In genomic region chr3:20583648-20584047, GRCh38 we compare ENCODE assay signal across 26 cellular contexts.
"Had no signal": no experiment of that assay in that cellular context is flagged by ENCODE, and none has a peak within 500 bp of the region (broad histone marks: within the 10 kb centered on the region; RNA-seq: fewer than 3 reads in every experiment).

No MANE protein-coding gene starts in this region.

- H3K4me1 ChIP-seq: parathyroid adenoma, psoas muscle, right lobe of liver, sigmoid colon, suprapubic skin, testis, tibial artery, transverse colon, vagina had no signal

- H3K27me3 ChIP-seq: neural progenitor cell, ovary, right lobe of liver, sigmoid colon, suprapubic skin, testis, tibial artery, transverse colon, vagina had no signal

- H3K4me3 ChIP-seq: neural progenitor cell, ovary, psoas muscle, right lobe of liver, sigmoid colon, suprapubic skin, testis, tibial artery, transverse colon, vagina had no signal

- H3K9me3 ChIP-seq: ovary, psoas muscle, right lobe of liver, suprapubic skin, testis, tibial artery, transverse colon, vagina had no signal

- H3K36me3 ChIP-seq: neural progenitor cell, ovary, right lobe of liver, sigmoid colon, suprapubic skin, tibial artery, transverse colon, vagina had no signal

- H3K27ac ChIP-seq: neural progenitor cell, ovary, parathyroid adenoma, psoas muscle, right lobe of liver, sigmoid colon, suprapubic skin, testis, tibial artery, transverse colon, vagina had no signal

- ATAC-seq: naive thymus-derived CD4-positive, alpha-beta T cell; psoas muscle; right cardiac atrium; right lobe of liver; stimulated activated memory B cell treated with anti-CD40 and anti-IgM and Interleukin-4, amounts not matched to agents 10 μg/mL and 1 μg/mL and 100 μg/mL, for 72 hours; stimulated activated naive CD8-positive, alpha-beta T cell treated with anti-CD3 and anti-CD28 coated beads, Interleukin-15, amount 100 ng/mL, for 72 hours; stimulated activated naive CD8-positive, alpha-beta T cell treated with anti-CD3 and anti-CD28 coated beads, Interleukin-15, Interleukin-2, amounts not matched to agents 100 U/mL and 50 U/mL, for 24 hours had no signal

- DNase-seq: naive thymus-derived CD4-positive, alpha-beta T cell; natural killer cell; occipital lobe; ovary; posterior cingulate gyrus; psoas muscle; right cardiac atrium; right lobe of liver; sigmoid colon; small intestine; stimulated activated CD4-positive, alpha-beta T cell treated with anti-CD3 and anti-CD28 coated beads, Interleukin-15, amount 100 ng/mL, for 24 hours; stimulated activated CD4-positive, alpha-beta T cell treated with anti-CD3 and anti-CD28 coated beads, Interleukin-4, amount 100 ng/mL, for 1 hour; stimulated activated CD4-positive, alpha-beta T cell treated with anti-CD3 and anti-CD28 coated beads, Interleukin-4, amount 100 ng/mL, for 4 hours; stimulated activated CD8-positive, alpha-beta memory T cell treated with anti-CD3 and anti-CD28 coated beads, Interleukin-4, amount 100 ng/mL, for 48 hours; stimulated activated naive CD4-positive, alpha-beta T cell; stimulated activated naive CD8-positive, alpha-beta T cell treated with anti-CD3 and anti-CD28 coated beads, Interleukin-15, amount 100 ng/mL, for 72 hours; stimulated activated naive CD8-positive, alpha-beta T cell treated with anti-CD3 and anti-CD28 coated beads, Interleukin-15, Interleukin-2, amounts not matched to agents 100 U/mL and 50 U/mL, for 24 hours; substantia nigra; testis; tibial artery; transverse colon had no signal
